ENCODE assay signal across 8 cellular contexts in the genomic region with DNA sequence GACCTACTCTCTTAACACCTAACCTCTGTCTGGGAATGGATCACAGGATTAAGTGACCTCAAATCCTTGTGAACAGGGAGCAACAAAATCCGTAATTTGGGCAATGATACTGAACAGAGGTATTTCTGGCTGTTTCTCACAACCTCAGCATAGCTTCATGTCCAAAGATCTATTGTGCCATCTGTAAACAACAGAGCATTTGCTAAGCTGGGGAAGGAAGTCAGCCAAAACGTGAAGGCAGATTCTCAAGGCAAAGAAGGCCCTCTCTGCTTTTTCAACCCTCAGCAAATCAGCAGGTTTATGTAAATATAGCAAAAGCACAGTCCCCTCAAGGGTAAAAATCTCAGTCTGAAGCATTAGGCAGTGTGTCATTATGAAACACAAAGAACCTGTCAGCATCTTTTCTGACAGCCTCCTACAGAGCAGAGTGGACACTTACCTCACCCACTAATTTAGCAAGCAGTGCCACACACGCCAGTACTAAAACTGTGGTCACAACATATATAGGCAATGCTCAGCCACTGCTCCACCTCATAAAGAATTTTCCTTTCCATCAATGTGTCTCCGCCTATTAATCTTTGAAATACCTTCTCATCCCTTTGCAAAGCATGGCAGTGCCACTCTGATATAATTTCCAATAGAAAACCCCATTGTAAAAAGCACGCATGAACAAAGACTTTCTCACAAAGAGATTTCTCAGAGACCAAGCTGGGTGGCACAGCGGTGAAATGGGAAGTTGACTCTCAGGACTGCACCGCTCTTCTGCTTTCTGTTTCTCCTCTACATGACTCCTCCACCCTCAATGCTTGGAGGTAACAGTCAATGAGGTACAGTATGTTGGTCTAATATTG.
DNase-seq lines count a peak whose midpoint lies in the region; ATAC-seq and TF ChIP-seq lines count a peak whose summit lies in the region.

No MANE protein-coding gene starts in this region.

- H3K4me1 ChIP-seq in smooth muscle cell (ENCODE audit: low read depth): peaks cover 51% of the 10 kb centered on the region

- H3F3A ChIP-seq in smooth muscle cell (ENCODE audit: low read depth): peaks cover 17% of the 10 kb centered on the region

- no peaks in the 10 kb centered on the region for H3K27me3 ChIP-seq in smooth muscle cell (ENCODE audit: low read depth)

- peaks cover 75% of the 10 kb centered on the region for H3K79me2 ChIP-seq in smooth muscle cell (ENCODE audit: low read depth)

- no peak overlapping the region for H2AFZ ChIP-seq in smooth muscle cell (ENCODE audit: low read depth)

- no peaks in the 10 kb centered on the region for H3K9me3 ChIP-seq in smooth muscle cell (replicated peaks; ENCODE audit: low read depth)

- H4K20me1 ChIP-seq in smooth muscle cell (ENCODE audit: low read depth): peaks cover 73% of the 10 kb centered on the region

- 60% methylated on average over 7 of the region's 7 CpGs for WGBS in smooth muscle cell (ENCODE audit: low lambda C conversion rate)

- DNase-seq in AML-193 (lab: John Stamatoyannopoulos, UW): peak; percentile 31 to 38
- peak; percentile 46 for DNase-seq in NCI-H748 treated with DMSO at 0.1 percent for 48 hours (lab: John Stamatoyannopoulos, UW)
- DNase-seq in fibroblast of gingiva (ENCODE audit: low read depth): peak; percentile 48
- no peak for DNase-seq in smooth muscle cell (lab: John Stamatoyannopoulos, UW; ENCODE audit: unreplicated experiment)
- no peak for DNase-seq in 8988T
- DNase-seq in SK-N-DZ (ENCODE audit: low spot score): no peak

- no peak overlapping the region for H3K4me3 ChIP-seq in smooth muscle cell

- H3K4me2 ChIP-seq in smooth muscle cell: peak overlapping the region; percentile 47

- no peak for TF ChIP-seq CTCF in smooth muscle cell (IDR thresholded peaks at IDR 0.05; ENCODE audit: borderline replicate concordance, insufficient read depth, poor library complexity, severe bottlenecking)

- no peaks in the 10 kb centered on the region for H3K36me3 ChIP-seq in smooth muscle cell (ENCODE audit: low read depth)

- no peak overlapping the region for H3K9ac ChIP-seq in smooth muscle cell (ENCODE audit: low read depth)

- peak; percentile 64 for ATAC-seq in GM18870 (IDR thresholded peaks at IDR 0.05; ENCODE audit: unreplicated experiment)
- peak; percentile 73 for ATAC-seq in HG03025 (IDR thresholded peaks at IDR 0.05; ENCODE audit: low FRiP score, unreplicated experiment)

- peak overlapping the region; percentile 87 for H3K27ac ChIP-seq in smooth muscle cell (ENCODE audit: low read depth)

Comparison
In these comparisons a context has a peak if more than half of its experiments do, and no peak if none do; other contexts are left out.
1. DNase-seq: peak in AML-193 (2 of 2), NCI-H748 treated with DMSO at 0.1 percent for 48 hours (single experiment) and fibroblast of gingiva (single experiment); none in smooth muscle cell (single experiment), 8988T (single experiment) and SK-N-DZ (single experiment).